Comparison of ENCODE assay signal across 10 cellular contexts in the genomic region with DNA sequence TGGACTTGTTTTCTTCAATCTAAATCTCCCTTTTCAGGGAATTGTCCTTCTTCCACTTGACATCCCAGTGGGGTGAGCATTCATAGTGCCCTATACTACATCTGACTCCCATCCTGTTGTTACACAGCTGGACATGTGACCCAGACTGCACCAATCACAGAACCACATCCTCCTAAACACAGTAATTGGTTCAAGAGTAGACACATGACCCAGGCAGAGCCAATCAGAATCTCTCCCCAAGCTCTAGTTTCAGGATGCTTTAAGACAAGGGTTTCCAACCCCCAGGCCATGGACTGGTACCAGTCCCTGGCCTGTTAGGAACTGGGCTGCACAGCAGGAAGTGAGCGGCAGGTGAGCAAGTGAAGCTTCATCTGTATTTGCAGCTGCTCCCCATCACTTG. TPM values are rescaled to one million over a fixed set of nuclear protein-coding genes. Genes with fewer than 3 reads are reported as not detected.
A peak's percentile ranks its signal among the peaks of the same experiment; 100 is the strongest.
DNase-seq lines count a peak whose midpoint lies in the region; ATAC-seq, FAIRE-seq and TF ChIP-seq lines count a peak whose summit lies in the region.
"Had no signal": no experiment of that assay in that cellular context is flagged by ENCODE, and none has a peak within 500 bp of the region (broad histone marks: within the 10 kb centered on the region; RNA-seq: fewer than 3 reads in every experiment).

No MANE protein-coding gene starts in this region.

- H3K36me3 Mint-ChIP-seq in CD8-positive, alpha-beta T cell, result no peaks in the 10 kb centered on the region
- H3K36me3 Mint-ChIP-seq: activated naive CD4-positive, alpha-beta T cell treated with anti-CD3 and anti-CD28 coated beads, Interleukin-2, amount 50 U/mL, for 24 hours had no signal

- no peak for DNase-seq in CD8-positive, alpha-beta T cell
- peak; percentile 3 for DNase-seq in HCEC 1CT
- peak; percentile 22 for DNase-seq in SK-MEL-5 (ENCODE audit: low read depth, low spot score)
- peak; percentile 21 for DNase-seq in glomerular visceral epithelial cell (ENCODE audit: extremely low spot score)
- DNase-seq in D721Med (ENCODE audit: insufficient read length, low spot score), result no peak
- no peak for DNase-seq in iPS-NIHi11 (ENCODE audit: low spot score)
- DNase-seq in activated CD8-positive, alpha-beta memory T cell treated with anti-CD3 and anti-CD28 coated beads for 24 hours, result no peak

- CTCF ChIA-PET in CD8-positive, alpha-beta T cell (lab: Charles Lee), result interaction anchor here (0.7 to 1.3 kb wide), 2 partner anchors 30 to 145 kb away, joined by 3 to 4 read pairs; no protein-coding TSS in a partner anchor

- no peak for TF ChIP-seq CTCF in CD8-positive, alpha-beta T cell (IDR thresholded peaks at IDR 0.05)
- TF ChIP-seq CTCF in D721Med (IDR thresholded peaks at IDR 0.05; ENCODE audit: insufficient read depth, missing control alignments), result no peak

- no peaks in the 10 kb centered on the region for H3K9me3 Mint-ChIP-seq in CD8-positive, alpha-beta T cell
- H3K9me3 Mint-ChIP-seq: activated naive CD4-positive, alpha-beta T cell treated with anti-CD3 and anti-CD28 coated beads, Interleukin-2, amount 50 U/mL, for 24 hours had no signal

- no peak overlapping the region for H3K4me3 ChIP-seq in CD8-positive, alpha-beta T cell (ENCODE audit: low read depth, low read length)

- H3K36me3 ChIP-seq in CD8-positive, alpha-beta T cell (ENCODE audit: insufficient read depth, low read length), result no peaks in the 10 kb centered on the region

- H3K27me3 ChIP-seq in CD8-positive, alpha-beta T cell (ENCODE audit: insufficient read depth, low read length), result no peaks in the 10 kb centered on the region

- H3K4me3 Mint-ChIP-seq in CD8-positive, alpha-beta T cell, result no peak overlapping the region
- H3K4me3 Mint-ChIP-seq: activated naive CD4-positive, alpha-beta T cell treated with anti-CD3 and anti-CD28 coated beads, Interleukin-2, amount 50 U/mL, for 24 hours had no signal

- no peak overlapping the region for H3K27ac ChIP-seq in CD8-positive, alpha-beta T cell (ENCODE audit: low read depth, low read length)
- H3K27ac ChIP-seq: KMS-11 had no signal

- no peaks in the 10 kb centered on the region for H3K27me3 Mint-ChIP-seq in CD8-positive, alpha-beta T cell (ENCODE audit: low read depth)
- H3K27me3 Mint-ChIP-seq: activated naive CD4-positive, alpha-beta T cell treated with anti-CD3 and anti-CD28 coated beads, Interleukin-2, amount 50 U/mL, for 24 hours had no signal

- no peak for FAIRE-seq in D721Med (lab: Jason Lieb, UNC)

- in situ Hi-C loops in SK-MEL-5 (cut with HindIII; ENCODE audit: low pct_unique_long_range_greater_than_20kb, low sequenced_read_pairs), result no loop called here

- intact Hi-C loops in CD8-positive, alpha-beta T cell (cut with DNase I, micrococcal nuclease), result loop anchor here in 1 of 2 experiments (10.0 kb wide), 2 partner anchors 988 to 1118 kb away; partner anchors contain the start of gene USP48

- H3K27ac Mint-ChIP-seq in CD8-positive, alpha-beta T cell, result no peak overlapping the region
- H3K27ac Mint-ChIP-seq: activated naive CD4-positive, alpha-beta T cell treated with anti-CD3 and anti-CD28 coated beads, Interleukin-2, amount 50 U/mL, for 24 hours had no signal

- no peaks in the 10 kb centered on the region for H3K9me3 ChIP-seq in CD8-positive, alpha-beta T cell (ENCODE audit: low read length)

- H3K4me1 Mint-ChIP-seq in CD8-positive, alpha-beta T cell (ENCODE audit: low read depth), result peaks cover 13% of the 10 kb centered on the region

- ATAC-seq in CD8-positive, alpha-beta T cell, result peak; percentile 42
- no peak for ATAC-seq in HG03442 (IDR thresholded peaks at IDR 0.05; ENCODE audit: unreplicated experiment)

- POLR2A ChIA-PET in CD8-positive, alpha-beta T cell (lab: Charles Lee), result no interaction called here

- H3K4me1 ChIP-seq in CD8-positive, alpha-beta T cell (ENCODE audit: insufficient read depth, low read length), result peaks cover 8% of the 10 kb centered on the region

RNA-seq across cellular contexts. Expression of gene DDOST, which starts 5.6 kb away (rescaled TPM):
- total RNA-seq in CD8-positive, alpha-beta T cell, result 100 to 1,000 TPM in 1 of 2 experiments, 10 to 100 TPM in 1; 97.5 to 114 TPM
- total RNA-seq in SK-MEL-5 (2014; rRNA removed; shearing (Covaris generic)), result 453 and 482 TPM in 2 replicates
- polyA plus RNA-seq in SK-MEL-5 (2015; cell fraction: cytosol; rRNA removed), result 622 and 693 TPM in 2 replicates
- 52.1 and 60.4 TPM in 2 replicates for polyA plus RNA-seq in SK-MEL-5 (2015; cell fraction: nucleus; rRNA removed)

RNA-seq across cellular contexts. Expression of gene PINK1, which starts 33.5 kb away (rescaled TPM):
- 1 to 10 TPM; 8.0 to 8.3 TPM for total RNA-seq in CD8-positive, alpha-beta T cell
- total RNA-seq in SK-MEL-5 (2014; rRNA removed; shearing (Covaris generic)), result 27.2 and 28.4 TPM in 2 replicates
- polyA plus RNA-seq in SK-MEL-5 (2015; cell fraction: cytosol; rRNA removed), result 31.8 and 32.4 TPM in 2 replicates
- polyA plus RNA-seq in SK-MEL-5 (2015; cell fraction: nucleus; rRNA removed), result 7.9 and 10.3 TPM in 2 replicates

RNA-seq across cellular contexts. Expression of gene KIF17, which starts 51.0 kb away (rescaled TPM):
- total RNA-seq in CD8-positive, alpha-beta T cell, result not detected
- 0.16 TPM in 1 of 2 replicates, not detected in the other for total RNA-seq in SK-MEL-5 (2014; rRNA removed; shearing (Covaris generic))
- not detected in 2 replicates for polyA plus RNA-seq in SK-MEL-5 (2015; cell fraction: cytosol; rRNA removed)
- 0.83 TPM in 1 of 2 replicates, not detected in the other for polyA plus RNA-seq in SK-MEL-5 (2015; cell fraction: nucleus; rRNA removed)

Comparison
In these comparisons a context has a peak if more than half of its experiments do, and no peak if none do; other contexts are left out.
1. DNase-seq: peak in HCEC 1CT (single experiment), SK-MEL-5 (single experiment) and glomerular visceral epithelial cell (single experiment); none in CD8-positive, alpha-beta T cell (0 of 7), D721Med (single experiment), iPS-NIHi11 (single experiment) and activated CD8-positive, alpha-beta memory T cell treated with anti-CD3 and anti-CD28 coated beads for 24 hours (single experiment).